In the genomic region with DNA sequence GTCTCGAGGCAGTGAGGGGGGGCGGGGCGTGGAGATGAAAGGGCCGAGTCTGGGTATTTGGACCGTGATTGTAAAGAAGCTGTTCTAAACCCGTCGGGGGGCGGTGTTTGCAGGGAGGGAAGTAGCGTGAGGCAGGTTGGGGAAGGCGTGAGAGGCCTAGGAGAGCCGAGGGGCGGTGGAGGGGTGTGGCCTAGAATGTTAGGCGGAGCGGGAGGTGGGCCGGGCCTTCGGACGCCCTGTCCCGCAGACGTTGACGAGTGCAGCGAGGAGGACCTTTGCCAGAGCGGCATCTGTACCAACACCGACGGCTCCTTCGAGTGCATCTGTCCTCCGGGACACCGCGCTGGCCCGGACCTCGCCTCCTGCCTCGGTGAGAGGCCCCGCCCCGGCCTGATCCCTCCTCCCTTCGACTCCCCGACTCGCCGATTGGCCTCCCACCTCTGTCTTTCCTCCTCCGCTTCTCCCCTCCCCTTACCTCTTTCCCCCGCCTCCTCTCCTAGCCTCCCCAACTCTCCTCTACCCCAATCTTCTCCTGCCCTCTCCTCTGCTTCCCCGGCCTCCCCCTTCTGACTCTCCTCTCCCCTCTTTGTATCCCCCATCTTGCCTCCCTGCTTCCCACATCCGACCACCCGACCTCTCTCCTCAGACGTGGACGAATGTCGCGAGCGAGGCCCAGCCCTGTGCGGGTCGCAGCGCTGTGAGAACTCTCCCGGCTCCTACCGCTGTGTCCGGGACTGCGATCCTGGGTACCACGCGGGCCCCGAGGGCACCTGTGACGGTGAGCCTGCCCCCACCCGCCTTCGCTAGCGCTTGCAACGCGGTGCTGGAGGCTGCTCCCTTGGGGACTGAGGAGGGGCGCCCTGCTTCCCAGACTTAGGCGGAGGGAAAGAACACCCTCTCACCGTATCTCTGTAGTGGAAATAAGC, we compare ENCODE assay signal across 1 cellular context.
TF ChIP-seq lines count a peak whose summit lies in the region.

No MANE protein-coding gene starts in this region.

TF ChIP-seq in SK-N-SH, 30 proteins besides CTCF, POLR2A, EP300 and RAD21 (continued from another document):
- TF ChIP-seq, protein P1, sequence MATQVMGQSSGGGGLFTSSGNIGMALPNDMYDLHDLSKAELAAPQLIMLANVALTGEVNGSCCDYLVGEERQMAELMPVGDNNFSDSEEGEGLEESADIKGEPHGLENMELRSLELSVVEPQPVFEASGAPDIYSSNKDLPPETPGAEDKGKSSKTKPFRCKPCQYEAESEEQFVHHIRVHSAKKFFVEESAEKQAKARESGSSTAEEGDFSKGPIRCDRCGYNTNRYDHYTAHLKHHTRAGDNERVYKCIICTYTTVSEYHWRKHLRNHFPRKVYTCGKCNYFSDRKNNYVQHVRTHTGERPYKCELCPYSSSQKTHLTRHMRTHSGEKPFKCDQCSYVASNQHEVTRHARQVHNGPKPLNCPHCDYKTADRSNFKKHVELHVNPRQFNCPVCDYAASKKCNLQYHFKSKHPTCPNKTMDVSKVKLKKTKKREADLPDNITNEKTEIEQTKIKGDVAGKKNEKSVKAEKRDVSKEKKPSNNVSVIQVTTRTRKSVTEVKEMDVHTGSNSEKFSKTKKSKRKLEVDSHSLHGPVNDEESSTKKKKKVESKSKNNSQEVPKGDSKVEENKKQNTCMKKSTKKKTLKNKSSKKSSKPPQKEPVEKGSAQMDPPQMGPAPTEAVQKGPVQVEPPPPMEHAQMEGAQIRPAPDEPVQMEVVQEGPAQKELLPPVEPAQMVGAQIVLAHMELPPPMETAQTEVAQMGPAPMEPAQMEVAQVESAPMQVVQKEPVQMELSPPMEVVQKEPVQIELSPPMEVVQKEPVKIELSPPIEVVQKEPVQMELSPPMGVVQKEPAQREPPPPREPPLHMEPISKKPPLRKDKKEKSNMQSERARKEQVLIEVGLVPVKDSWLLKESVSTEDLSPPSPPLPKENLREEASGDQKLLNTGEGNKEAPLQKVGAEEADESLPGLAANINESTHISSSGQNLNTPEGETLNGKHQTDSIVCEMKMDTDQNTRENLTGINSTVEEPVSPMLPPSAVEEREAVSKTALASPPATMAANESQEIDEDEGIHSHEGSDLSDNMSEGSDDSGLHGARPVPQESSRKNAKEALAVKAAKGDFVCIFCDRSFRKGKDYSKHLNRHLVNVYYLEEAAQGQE (IDR thresholded peaks at IDR 0.05; ENCODE audit: low read depth, low read length): no peak
- TF ChIP-seq FOXM1 (IDR thresholded peaks at IDR 0.05; ENCODE audit: low read depth): no peak
- TF ChIP-seq FOXJ3 (CRISPR knock-in tag; IDR thresholded peaks at IDR 0.05): no peak
- TF ChIP-seq EZH2phosphoT487 (IDR thresholded peaks at IDR 0.05; ENCODE audit: borderline replicate concordance, low read depth): no peak
